ENCODE assay signal across 14 cellular contexts in genomic region chr9:101536938-101537337, GRCh38. TPM values are rescaled to one million over a fixed set of nuclear protein-coding genes. Genes with fewer than 3 reads are reported as not detected.
DNase-seq lines count a peak whose midpoint lies in the region.
"Had no signal": no experiment of that assay in that cellular context is flagged by ENCODE, and none has a peak within 500 bp of the region (broad histone marks: within the 10 kb centered on the region; RNA-seq: fewer than 3 reads in every experiment).

No MANE protein-coding gene starts in this region.

- no peaks in the 10 kb centered on the region for H3K9me3 Mint-ChIP-seq in activated CD4-positive, alpha-beta memory T cell treated with anti-CD3 and anti-CD28 coated beads for 36 hours
- H3K9me3 Mint-ChIP-seq: activated T-helper 1 cell treated with anti-CD3 and anti-CD28 coated beads, Interleukin-12 subunit alpha, Interleukin-12 subunit beta, Interleukin-2, Interleukin-4 antibody, amounts not matched to agents 30 ng/mL and 10 ng/mL and 1 ng/mL, durations not matched to agents 14 hours and 24 hours and 36 hours; T-cell had no signal

- H3K27me3 Mint-ChIP-seq in activated CD4-positive, alpha-beta memory T cell treated with anti-CD3 and anti-CD28 coated beads for 36 hours: no peaks in the 10 kb centered on the region
- H3K27me3 Mint-ChIP-seq: T-cell had no signal

- peaks cover 17% of the 10 kb centered on the region for H3K36me3 Mint-ChIP-seq in activated CD4-positive, alpha-beta memory T cell treated with anti-CD3 and anti-CD28 coated beads for 36 hours

- H3K4me3 Mint-ChIP-seq in activated CD4-positive, alpha-beta memory T cell treated with anti-CD3 and anti-CD28 coated beads for 36 hours: no peak overlapping the region
- H3K4me3 Mint-ChIP-seq: activated T-helper 1 cell treated with anti-CD3 and anti-CD28 coated beads, Interleukin-12 subunit alpha, Interleukin-12 subunit beta, Interleukin-2, Interleukin-4 antibody, amounts not matched to agents 30 ng/mL and 10 ng/mL and 1 ng/mL, durations not matched to agents 14 hours and 24 hours and 36 hours had no signal

- in situ Hi-C loops in Caki2 (cut with HindIII; ENCODE audit: low pct_unique_long_range_greater_than_20kb, low sequenced_read_pairs): no loop called here

- CTCF ChIA-PET in activated CD4-positive, alpha-beta memory T cell treated with anti-CD3 and anti-CD28 coated beads for 36 hours (lab: Charles Lee): interaction anchor here (3.4 kb wide), 1 partner anchor 88 kb away, joined by 13 read pairs; no protein-coding TSS in a partner anchor

- POLR2A ChIA-PET in activated CD4-positive, alpha-beta memory T cell treated with anti-CD3 and anti-CD28 coated beads for 36 hours (lab: Charles Lee): no interaction called here

- no peak overlapping the region for H3K27ac Mint-ChIP-seq in activated CD4-positive, alpha-beta memory T cell treated with anti-CD3 and anti-CD28 coated beads for 36 hours
- H3K27ac Mint-ChIP-seq: activated T-helper 1 cell treated with anti-CD3 and anti-CD28 coated beads, Interleukin-12 subunit alpha, Interleukin-12 subunit beta, Interleukin-2, Interleukin-4 antibody, amounts not matched to agents 30 ng/mL and 10 ng/mL and 1 ng/mL, durations not matched to agents 14 hours and 24 hours and 36 hours; T-cell had no signal

- DNase-seq in Caki2 (ENCODE audit: low read depth): peak; percentile 10
- DNase-seq in HT-29 (ENCODE audit: low spot score): peak; percentile 11
- DNase-seq in activated CD4-positive, alpha-beta memory T cell treated with anti-CD3 and anti-CD28 coated beads for 36 hours: peak; percentile 50
- peak; percentile 49 for DNase-seq in iPS-NIHi11 (ENCODE audit: low spot score)
- no peak for DNase-seq in NCI-H1092 (lab: John Stamatoyannopoulos, UW)
- DNase-seq in ureter (ENCODE audit: low spot score): no peak
- no peak for DNase-seq in LoVo (ENCODE audit: low spot score)
- DNase-seq in NCI-H1417 (lab: John Stamatoyannopoulos, UW): no peak
- DNase-seq: Calu3; effector CD4-positive, alpha-beta T cell; pancreas; uterus had no signal

- intact Hi-C loops in activated CD4-positive, alpha-beta memory T cell treated with anti-CD3 and anti-CD28 coated beads for 36 hours (cut with micrococcal nuclease): no loop called here

- H3K4me1 Mint-ChIP-seq in activated CD4-positive, alpha-beta memory T cell treated with anti-CD3 and anti-CD28 coated beads for 36 hours (ENCODE audit: low read depth): peaks cover 20% of the 10 kb centered on the region

RNA-seq across cellular contexts. Expression of gene RNF20, which starts 3.3 kb away (rescaled TPM):
- 8.9 and 9.4 TPM in 2 replicates for total RNA-seq in Caki2 (2014; rRNA removed; shearing (Covaris generic); ENCODE audit: low replicate concordance)
- total RNA-seq in HT-29 (2014; rRNA removed; shearing (Covaris generic)): 5.0 and 6.1 TPM in 2 replicates
- 10 to 100 TPM; 36.1 to 37.5 TPM for total RNA-seq in activated CD4-positive, alpha-beta memory T cell treated with anti-CD3 and anti-CD28 coated beads for 36 hours
- total RNA-seq in ureter: 41.4 TPM

RNA-seq across cellular contexts. Expression of gene PPP3R2, which starts 57.8 kb away (rescaled TPM):
- total RNA-seq in Caki2 (2014; rRNA removed; shearing (Covaris generic); ENCODE audit: low replicate concordance): not detected in 2 replicates
- not detected in 2 replicates for total RNA-seq in HT-29 (2014; rRNA removed; shearing (Covaris generic))
- total RNA-seq in activated CD4-positive, alpha-beta memory T cell treated with anti-CD3 and anti-CD28 coated beads for 36 hours: not detected
- not detected for total RNA-seq in ureter
- total RNA-seq: activated T-helper 1 cell treated with anti-CD3 and anti-CD28 coated beads, Interleukin-12 subunit alpha, Interleukin-12 subunit beta, Interleukin-2, Interleukin-4 antibody, amounts not matched to agents 30 ng/mL and 10 ng/mL and 1 ng/mL, durations not matched to agents 14 hours and 24 hours and 36 hours; Calu3; pancreas; T-cell had no signal

Comparison
In these comparisons a context has a peak if more than half of its experiments do, and no peak if none do; other contexts are left out.
1. DNase-seq: peak in Caki2 (single experiment), HT-29 (single experiment), activated CD4-positive, alpha-beta memory T cell treated with anti-CD3 and anti-CD28 coated beads for 36 hours (single experiment) and iPS-NIHi11 (single experiment); none in NCI-H1092 (single experiment), ureter (single experiment), LoVo (single experiment) and NCI-H1417 (0 of 3).